Comparison of ENCODE assay signal across 8 cellular contexts in genomic region chr1:116667577-116668105, GRCh38. TPM values are rescaled to one million over a fixed set of nuclear protein-coding genes. Genes with fewer than 3 reads are reported as not detected.
DNase-seq lines count a peak whose midpoint lies in the region; ATAC-seq and TF ChIP-seq lines count a peak whose summit lies in the region.

Gene IGSF3 (minus strand): TSS chr1:116667733. CDS start chr1:116666326, 1,407 bp downstream.

- H3K36me3 ChIP-seq in lower lobe of right lung = no peaks in the 10 kb centered on the region

- no peaks in the 10 kb centered on the region for H3K9me3 ChIP-seq in lower lobe of right lung

- H3K27ac ChIP-seq in C4-2B (peak within 1 kb of the TSS; percentile 35), lower lobe of right lung (peak within 1 kb of the TSS; percentile 54)

- intact Hi-C loops in lower lobe of right lung (cut with DNase I) = no loop called here

- DNase-seq in NCI-H2171 treated with DMSO at 0.1 percent for 48 hours (lab: John Stamatoyannopoulos, UW) = peak; percentile 34
- DNase-seq in activated CD4-positive, CD25-positive, alpha-beta regulatory T cell (lab: John Stamatoyannopoulos, UW) = peak in 3 of 4 experiments; percentile 4 to 10 (median 9)
- DNase-seq in dermis microvascular lymphatic vessel endothelial cell (ENCODE audit: low read depth in 2 of 2) = peak; percentile 25 to 59
- peak; percentile 88 for DNase-seq in lower lobe of right lung
- DNase-seq in stimulated activated CD4-positive, alpha-beta T cell treated with anti-CD3 and anti-CD28 coated beads, TNF-alpha, amount 100 ng/mL, for 4 hours (ENCODE audit: low read depth in 3 of 3) = peak; percentile 14 to 35 (median 26)
- DNase-seq in cerebellar nuclear complex (lab: John Stamatoyannopoulos, UW) = no peak

- TF ChIP-seq CTCF in C4-2B (conservative IDR thresholded peaks at IDR 0.05) (no peak), lower lobe of right lung (IDR thresholded peaks at IDR 0.05) (no peak)

- peak within 1 kb of the TSS; percentile 68 for H3K4me3 ChIP-seq in lower lobe of right lung

- H3K27me3 ChIP-seq in lower lobe of right lung (ENCODE audit: low read depth) = peaks cover 10% of the 10 kb centered on the region

- ATAC-seq in GM21390 (IDR thresholded peaks at IDR 0.05; ENCODE audit: unreplicated experiment) (peak; percentile 53), lower lobe of right lung (peak; percentile 95)

- peaks cover 12% of the 10 kb centered on the region for H3K4me1 ChIP-seq in lower lobe of right lung

RNA-seq across cellular contexts. Expression of gene IGSF3, which starts in this region (rescaled TPM):
- total RNA-seq in dermis microvascular lymphatic vessel endothelial cell (28.4 and 53.7 TPM in 2 replicates), lower lobe of right lung (15.8 TPM)

Comparison
In these comparisons a context has a peak if more than half of its experiments do, and no peak if none do; other contexts are left out.
1. DNase-seq: peak in NCI-H2171 treated with DMSO at 0.1 percent for 48 hours (single experiment), activated CD4-positive, CD25-positive, alpha-beta regulatory T cell (3 of 4), dermis microvascular lymphatic vessel endothelial cell (2 of 2), lower lobe of right lung (single experiment) and stimulated activated CD4-positive, alpha-beta T cell treated with anti-CD3 and anti-CD28 coated beads, TNF-alpha, amount 100 ng/mL, for 4 hours (3 of 3); none in cerebellar nuclear complex (0 of 2).